In the genomic region with DNA sequence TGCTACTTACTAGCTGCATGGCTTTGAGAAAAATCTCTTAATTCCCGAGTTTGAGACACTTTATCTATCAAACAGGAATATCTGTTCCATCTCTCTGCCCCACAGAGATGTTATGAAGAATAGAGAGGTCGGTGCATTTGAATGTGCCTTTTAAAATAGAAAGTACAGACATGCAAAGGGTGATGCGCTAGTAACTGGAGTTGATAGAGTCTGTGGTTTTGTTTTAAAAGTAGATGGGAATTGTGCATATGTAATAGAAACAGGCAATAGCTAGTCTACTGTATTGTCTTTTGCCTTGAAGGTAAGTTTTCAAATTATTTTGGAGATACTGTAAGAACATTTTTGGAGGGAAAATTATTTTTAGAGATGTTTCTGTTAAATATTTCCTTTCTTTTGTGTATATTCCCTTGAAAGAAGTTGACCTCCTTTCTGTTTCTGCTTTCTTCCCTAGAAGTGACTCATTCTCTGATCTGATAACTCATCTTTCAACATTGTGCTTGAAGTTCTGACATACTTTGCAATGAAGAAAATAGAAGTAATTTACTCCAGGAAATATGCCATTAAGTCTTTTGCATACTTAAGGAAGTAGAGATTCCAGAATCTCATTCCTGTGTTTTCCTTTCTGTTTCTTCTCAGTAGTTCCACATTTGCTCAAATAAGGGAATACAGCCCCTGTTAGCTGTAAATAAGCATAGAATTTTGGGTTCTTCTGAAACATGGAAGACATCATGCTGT, we compare ENCODE assay signal across 1 cellular context.
TF ChIP-seq lines count a peak whose summit lies in the region.

No MANE protein-coding gene starts in this region.

TF ChIP-seq in H1, 55 proteins besides CTCF, POLR2A, EP300 and RAD21 (continued from another document):
- TF ChIP-seq BCL11A (IDR thresholded peaks at IDR 0.05; ENCODE audit: low read depth in 2 of 2, low read length in 2 of 2) (no peak), CBX8 (IDR thresholded peaks at IDR 0.05; ENCODE audit: borderline replicate concordance, low read depth, low read length) (no peak), CREB1 (IDR thresholded peaks at IDR 0.05) (no peak), HDAC2 (IDR thresholded peaks at IDR 0.05; ENCODE audit: borderline replicate concordance in 1 of 2, low read depth in 2 of 2, low read length in 2 of 2) (no peak), JUND (IDR thresholded peaks at IDR 0.05; ENCODE audit: low read length) (no peak), KDM5A (IDR thresholded peaks at IDR 0.05; ENCODE audit: low read length) (no peak), SP1 (IDR thresholded peaks at IDR 0.05; ENCODE audit: low read depth, low read length) (no peak), ATF3 (IDR thresholded peaks at IDR 0.05; ENCODE audit: insufficient read depth, low read depth, low read length) (no peak), SAP30 (IDR thresholded peaks at IDR 0.05; ENCODE audit: insufficient read depth, insufficient replicate concordance, low read length) (no peak), RXRA (IDR thresholded peaks at IDR 0.05; ENCODE audit: insufficient read depth, low read depth, low read length) (no peak), ZNF274 (IDR thresholded peaks at IDR 0.05; ENCODE audit: borderline replicate concordance, extremely low read depth, low read length) (no peak), CHD1 (IDR thresholded peaks at IDR 0.05; ENCODE audit: low read depth, low read length) (no peak), KDM1A (IDR thresholded peaks at IDR 0.05; ENCODE audit: borderline replicate concordance, low read length) (no peak)
- TF ChIP-seq, protein P1, sequence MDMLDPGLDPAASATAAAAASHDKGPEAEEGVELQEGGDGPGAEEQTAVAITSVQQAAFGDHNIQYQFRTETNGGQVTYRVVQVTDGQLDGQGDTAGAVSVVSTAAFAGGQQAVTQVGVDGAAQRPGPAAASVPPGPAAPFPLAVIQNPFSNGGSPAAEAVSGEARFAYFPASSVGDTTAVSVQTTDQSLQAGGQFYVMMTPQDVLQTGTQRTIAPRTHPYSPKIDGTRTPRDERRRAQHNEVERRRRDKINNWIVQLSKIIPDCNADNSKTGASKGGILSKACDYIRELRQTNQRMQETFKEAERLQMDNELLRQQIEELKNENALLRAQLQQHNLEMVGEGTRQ (IDR thresholded peaks at IDR 0.05; ENCODE audit: low read length): no peak
